ENCODE assay signal across 2 cellular contexts in the genomic region with DNA sequence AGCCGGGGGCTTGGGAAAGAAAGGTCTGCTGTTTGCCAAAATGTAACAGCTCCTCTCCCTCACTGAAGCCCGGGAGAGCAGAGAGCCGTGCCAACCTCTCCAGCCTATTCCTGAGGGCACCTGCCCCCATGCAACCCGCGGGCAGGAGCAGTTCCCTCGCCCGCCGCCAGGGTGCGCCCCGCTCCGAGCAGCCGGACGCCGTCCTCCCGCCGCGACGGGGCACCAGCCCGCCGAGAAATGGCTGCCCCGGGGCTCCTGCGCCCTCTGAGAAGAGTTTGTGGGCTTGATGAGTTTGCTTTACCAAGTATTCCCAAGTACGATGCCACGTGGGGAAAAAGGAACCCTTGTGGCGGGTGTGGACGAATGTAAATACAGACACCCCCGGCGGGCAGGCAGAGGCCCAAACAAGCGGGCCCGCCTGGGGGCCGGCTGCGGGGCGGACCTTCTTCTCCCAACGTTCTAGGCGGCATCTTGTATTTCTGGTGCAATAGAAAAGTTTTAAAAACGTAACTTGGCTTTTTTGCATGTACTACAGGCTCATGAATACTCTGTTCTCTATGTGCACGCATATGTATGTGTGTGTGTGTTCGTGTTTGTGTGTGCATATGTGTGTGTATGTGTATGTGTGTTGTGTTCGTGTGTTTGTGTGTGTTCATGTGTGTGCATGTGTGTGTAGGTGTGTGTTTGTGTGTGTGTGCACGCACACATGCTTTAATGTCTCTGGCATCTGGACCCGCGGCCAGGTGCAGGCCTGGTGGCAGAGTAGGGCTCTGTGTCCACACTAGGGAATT.
A peak's percentile ranks its signal among the peaks of the same experiment; 100 is the strongest.
TF ChIP-seq lines count a peak whose summit lies in the region.

No MANE protein-coding gene starts in this region.

TF ChIP-seq in GM23338, 12 proteins besides CTCF, POLR2A, EP300 and RAD21 (continued from another document):
- TF ChIP-seq ETS1 (IDR thresholded peaks at IDR 0.05), result no peak
- TF ChIP-seq POLR2AphosphoS5 (IDR thresholded peaks at IDR 0.05; ENCODE audit: low read depth), result no peak
- no peak for TF ChIP-seq CREB1 (CRISPR knock-in tag; IDR thresholded peaks at IDR 0.05; ENCODE audit: low read depth)
- TF ChIP-seq NANOG (IDR thresholded peaks at IDR 0.05; ENCODE audit: borderline replicate concordance), result no peak
- no peak for TF ChIP-seq JUNB (IDR thresholded peaks at IDR 0.05; ENCODE audit: unreplicated experiment)

TF ChIP-seq in HepG2, 621 proteins besides CTCF, POLR2A, EP300 and RAD21 (continued from another document and continues in another):
- TF ChIP-seq ZBTB4 (CRISPR knock-in tag; IDR thresholded peaks at IDR 0.05; ENCODE audit: borderline replicate concordance) (no peak), SP140L (CRISPR knock-in tag; IDR thresholded peaks at IDR 0.05; ENCODE audit: borderline replicate concordance) (no peak), RELA (CRISPR knock-in tag; IDR thresholded peaks at IDR 0.05) (no peak), NONO (IDR thresholded peaks at IDR 0.05) (no peak), NONO (CRISPR knock-in tag; conservative IDR thresholded peaks at IDR 0.05) (0 out of 2 replicates have a peak, but pooled peaks have one; percentile 33), HOMEZ (CRISPR knock-in tag; IDR thresholded peaks at IDR 0.05; ENCODE audit: low read depth) (0 out of 2 replicates have a peak, but pooled peaks have one; percentile 29), KDM2A (CRISPR knock-in tag; IDR thresholded peaks at IDR 0.05; ENCODE audit: borderline replicate concordance, low read depth) (peak; percentile 82; the same call in 1 of the 2 replicates), YY1 (IDR thresholded peaks at IDR 0.05; ENCODE audit: insufficient read depth, insufficient replicate concordance, low read depth, low read length) (peak; percentile 92), BCL6 (CRISPR knock-in tag; IDR thresholded peaks at IDR 0.05) (no peak; the same call in 1 of the 2 replicates), ZNF264 (CRISPR knock-in tag; IDR thresholded peaks at IDR 0.05) (0 out of 2 replicates have a peak, but pooled peaks have one; percentile 24), KLF6 (CRISPR knock-in tag; IDR thresholded peaks at IDR 0.05) (peak; percentile 38; the same call in 1 of the 2 replicates), PCBP2 (optimal IDR thresholded peaks at IDR 0.05; ENCODE audit: low read depth, low read length, poor library complexity, severe bottlenecking) (no peak), ZSCAN12 (CRISPR knock-in tag; IDR thresholded peaks at IDR 0.05) (0 out of 2 replicates have a peak, but pooled peaks have one; percentile 33), FOSL2 (CRISPR knock-in tag; IDR thresholded peaks at IDR 0.05) (peak; percentile 25; the same call in 1 of the 2 replicates), HDAC1 (CRISPR knock-in tag; IDR thresholded peaks at IDR 0.05) (peak; percentile 68), MBD4 (IDR thresholded peaks at IDR 0.05; ENCODE audit: borderline replicate concordance, low read length) (no peak), HNRNPK (IDR thresholded peaks at IDR 0.05; ENCODE audit: low read depth, low read length, poor library complexity, severe bottlenecking) (no peak), ZNF549 (CRISPR knock-in tag; IDR thresholded peaks at IDR 0.05) (no peak), MED13 (CRISPR knock-in tag; IDR thresholded peaks at IDR 0.05) (no peak), ZGPAT (CRISPR knock-in tag; IDR thresholded peaks at IDR 0.05) (peak; percentile 82), ZBTB38 (CRISPR knock-in tag; IDR thresholded peaks at IDR 0.05) (peak; percentile 58), NPAS2 (CRISPR knock-in tag; IDR thresholded peaks at IDR 0.05; ENCODE audit: borderline replicate concordance) (no peak), IKZF5 (CRISPR knock-in tag; IDR thresholded peaks at IDR 0.05) (peak; percentile 41; the same call in 1 of the 2 replicates), ZNF572 (CRISPR knock-in tag; IDR thresholded peaks at IDR 0.05) (no peak), HNRNPUL1 (IDR thresholded peaks at IDR 0.05; ENCODE audit: low read depth, low read length) (no peak), RAD51 (IDR thresholded peaks at IDR 0.05; ENCODE audit: borderline replicate concordance) (no peak), HOXA3 (CRISPR knock-in tag; IDR thresholded peaks at IDR 0.05) (peak; percentile 69), KDM3A (CRISPR knock-in tag; IDR thresholded peaks at IDR 0.05; ENCODE audit: low read depth) (peak; percentile 88), MIER3 (CRISPR knock-in tag; IDR thresholded peaks at IDR 0.05; ENCODE audit: borderline replicate concordance) (no peak), MED1 (CRISPR knock-in tag; IDR thresholded peaks at IDR 0.05) (peak; percentile 62), ZNF432 (CRISPR knock-in tag; IDR thresholded peaks at IDR 0.05; ENCODE audit: borderline replicate concordance) (no peak)
- TF ChIP-seq, protein P1, sequence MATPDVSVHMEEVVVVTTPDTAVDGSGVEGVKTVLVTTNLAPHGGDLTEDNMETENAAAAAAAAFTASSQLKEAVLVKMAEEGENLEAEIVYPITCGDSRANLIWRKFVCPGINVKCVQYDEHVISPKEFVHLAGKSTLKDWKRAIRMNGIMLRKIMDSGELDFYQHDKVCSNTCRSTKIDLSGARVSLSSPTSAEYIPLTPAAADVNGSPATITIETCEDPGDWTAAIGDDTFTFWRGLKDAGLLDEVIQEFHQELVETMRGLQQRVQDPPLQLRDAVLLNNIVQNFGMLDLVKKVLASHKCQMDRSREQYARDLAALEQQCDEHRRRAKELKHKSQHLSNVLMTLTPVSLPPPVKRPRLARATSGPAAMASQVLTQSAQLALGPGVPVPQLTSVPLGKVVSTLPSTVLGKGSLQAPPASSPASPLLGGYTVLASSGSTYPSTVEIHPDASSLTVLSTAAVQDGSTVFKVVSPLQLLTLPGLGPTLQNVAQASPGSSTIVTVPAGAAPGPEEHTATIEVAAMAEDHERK (CRISPR knock-in tag; IDR thresholded peaks at IDR 0.05; ENCODE audit: low read depth), result no peak
- TF ChIP-seq, protein P2, sequence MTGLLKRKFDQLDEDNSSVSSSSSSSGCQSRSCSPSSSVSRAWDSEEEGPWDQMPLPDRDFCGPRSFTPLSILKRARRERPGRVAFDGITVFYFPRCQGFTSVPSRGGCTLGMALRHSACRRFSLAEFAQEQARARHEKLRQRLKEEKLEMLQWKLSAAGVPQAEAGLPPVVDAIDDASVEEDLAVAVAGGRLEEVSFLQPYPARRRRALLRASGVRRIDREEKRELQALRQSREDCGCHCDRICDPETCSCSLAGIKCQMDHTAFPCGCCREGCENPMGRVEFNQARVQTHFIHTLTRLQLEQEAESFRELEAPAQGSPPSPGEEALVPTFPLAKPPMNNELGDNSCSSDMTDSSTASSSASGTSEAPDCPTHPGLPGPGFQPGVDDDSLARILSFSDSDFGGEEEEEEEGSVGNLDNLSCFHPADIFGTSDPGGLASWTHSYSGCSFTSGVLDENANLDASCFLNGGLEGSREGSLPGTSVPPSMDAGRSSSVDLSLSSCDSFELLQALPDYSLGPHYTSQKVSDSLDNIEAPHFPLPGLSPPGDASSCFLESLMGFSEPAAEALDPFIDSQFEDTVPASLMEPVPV (CRISPR knock-in tag; IDR thresholded peaks at IDR 0.05), result no peak
- TF ChIP-seq, protein P3, sequence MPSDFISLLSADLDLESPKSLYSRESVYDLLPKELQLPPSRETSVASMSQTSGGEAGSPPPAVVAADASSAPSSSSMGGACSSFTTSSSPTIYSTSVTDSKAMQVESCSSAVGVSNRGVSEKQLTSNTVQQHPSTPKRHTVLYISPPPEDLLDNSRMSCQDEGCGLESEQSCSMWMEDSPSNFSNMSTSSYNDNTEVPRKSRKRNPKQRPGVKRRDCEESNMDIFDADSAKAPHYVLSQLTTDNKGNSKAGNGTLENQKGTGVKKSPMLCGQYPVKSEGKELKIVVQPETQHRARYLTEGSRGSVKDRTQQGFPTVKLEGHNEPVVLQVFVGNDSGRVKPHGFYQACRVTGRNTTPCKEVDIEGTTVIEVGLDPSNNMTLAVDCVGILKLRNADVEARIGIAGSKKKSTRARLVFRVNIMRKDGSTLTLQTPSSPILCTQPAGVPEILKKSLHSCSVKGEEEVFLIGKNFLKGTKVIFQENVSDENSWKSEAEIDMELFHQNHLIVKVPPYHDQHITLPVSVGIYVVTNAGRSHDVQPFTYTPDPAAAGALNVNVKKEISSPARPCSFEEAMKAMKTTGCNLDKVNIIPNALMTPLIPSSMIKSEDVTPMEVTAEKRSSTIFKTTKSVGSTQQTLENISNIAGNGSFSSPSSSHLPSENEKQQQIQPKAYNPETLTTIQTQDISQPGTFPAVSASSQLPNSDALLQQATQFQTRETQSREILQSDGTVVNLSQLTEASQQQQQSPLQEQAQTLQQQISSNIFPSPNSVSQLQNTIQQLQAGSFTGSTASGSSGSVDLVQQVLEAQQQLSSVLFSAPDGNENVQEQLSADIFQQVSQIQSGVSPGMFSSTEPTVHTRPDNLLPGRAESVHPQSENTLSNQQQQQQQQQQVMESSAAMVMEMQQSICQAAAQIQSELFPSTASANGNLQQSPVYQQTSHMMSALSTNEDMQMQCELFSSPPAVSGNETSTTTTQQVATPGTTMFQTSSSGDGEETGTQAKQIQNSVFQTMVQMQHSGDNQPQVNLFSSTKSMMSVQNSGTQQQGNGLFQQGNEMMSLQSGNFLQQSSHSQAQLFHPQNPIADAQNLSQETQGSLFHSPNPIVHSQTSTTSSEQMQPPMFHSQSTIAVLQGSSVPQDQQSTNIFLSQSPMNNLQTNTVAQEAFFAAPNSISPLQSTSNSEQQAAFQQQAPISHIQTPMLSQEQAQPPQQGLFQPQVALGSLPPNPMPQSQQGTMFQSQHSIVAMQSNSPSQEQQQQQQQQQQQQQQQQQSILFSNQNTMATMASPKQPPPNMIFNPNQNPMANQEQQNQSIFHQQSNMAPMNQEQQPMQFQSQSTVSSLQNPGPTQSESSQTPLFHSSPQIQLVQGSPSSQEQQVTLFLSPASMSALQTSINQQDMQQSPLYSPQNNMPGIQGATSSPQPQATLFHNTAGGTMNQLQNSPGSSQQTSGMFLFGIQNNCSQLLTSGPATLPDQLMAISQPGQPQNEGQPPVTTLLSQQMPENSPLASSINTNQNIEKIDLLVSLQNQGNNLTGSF (CRISPR knock-in tag; IDR thresholded peaks at IDR 0.05), result no peak
- TF ChIP-seq, protein P4, sequence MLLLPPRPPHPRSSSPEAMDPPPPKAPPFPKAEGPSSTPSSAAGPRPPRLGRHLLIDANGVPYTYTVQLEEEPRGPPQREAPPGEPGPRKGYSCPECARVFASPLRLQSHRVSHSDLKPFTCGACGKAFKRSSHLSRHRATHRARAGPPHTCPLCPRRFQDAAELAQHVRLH (CRISPR knock-in tag; IDR thresholded peaks at IDR 0.05; ENCODE audit: borderline replicate concordance, low read depth), result peak; percentile 35; the same call in 1 of the 2 replicates
- TF ChIP-seq, protein P5, sequence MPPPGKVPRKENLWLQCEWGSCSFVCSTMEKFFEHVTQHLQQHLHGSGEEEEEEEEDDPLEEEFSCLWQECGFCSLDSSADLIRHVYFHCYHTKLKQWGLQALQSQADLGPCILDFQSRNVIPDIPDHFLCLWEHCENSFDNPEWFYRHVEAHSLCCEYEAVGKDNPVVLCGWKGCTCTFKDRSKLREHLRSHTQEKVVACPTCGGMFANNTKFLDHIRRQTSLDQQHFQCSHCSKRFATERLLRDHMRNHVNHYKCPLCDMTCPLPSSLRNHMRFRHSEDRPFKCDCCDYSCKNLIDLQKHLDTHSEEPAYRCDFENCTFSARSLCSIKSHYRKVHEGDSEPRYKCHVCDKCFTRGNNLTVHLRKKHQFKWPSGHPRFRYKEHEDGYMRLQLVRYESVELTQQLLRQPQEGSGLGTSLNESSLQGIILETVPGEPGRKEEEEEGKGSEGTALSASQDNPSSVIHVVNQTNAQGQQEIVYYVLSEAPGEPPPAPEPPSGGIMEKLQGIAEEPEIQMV (CRISPR knock-in tag; IDR thresholded peaks at IDR 0.05; ENCODE audit: low read depth), result no peak
